16 cellular contexts compared by ENCODE assay signal in genomic region chr16:87274808-87275207, GRCh38. TPM values are rescaled to one million over a fixed set of nuclear protein-coding genes. Genes with fewer than 3 reads are reported as not detected.
A peak's percentile ranks its signal among the peaks of the same experiment; 100 is the strongest.
DNase-seq lines count a peak whose midpoint lies in the region; TF ChIP-seq lines count a peak whose summit lies in the region.
"Had no signal": no experiment of that assay in that cellular context is flagged by ENCODE, and none has a peak within 500 bp of the region (broad histone marks: within the 10 kb centered on the region; RNA-seq: fewer than 3 reads in every experiment).

No MANE protein-coding gene starts in this region.

- DNase-seq in EH (ENCODE audit: low read depth) (peak; percentile 64), SJSA1 (ENCODE audit: low read depth in 1 of 2, low spot score in 2 of 2) (peak; percentile 53 to 61), hepatic stellate cell (ENCODE audit: low spot score) (peak; percentile 71), sigmoid colon (peak; percentile 6), cerebellum (ENCODE audit: low spot score) (no peak), pons (ENCODE audit: low spot score) (no peak), ureter (ENCODE audit: low spot score) (no peak)
- no peak for DNase-seq in activated T-cell treated with anti-CD3 and anti-CD28 coated beads, Interleukin-2, amount 50 U/mL, for 48 hours
- DNase-seq: CD8-positive, alpha-beta T cell; H7; MV-4-11; NCI-H1417 treated with DMSO at 0.1 percent for 48 hours; NCI-H2029; NCI-H2171 treated with DMSO at 0.1 percent for 48 hours; NCI-H524; SIG-M5 had no signal

- no peak overlapping the region for H3K4me3 ChIP-seq in SJSA1
- no peak overlapping the region for H3K4me3 ChIP-seq in sigmoid colon

- H3K36me3 ChIP-seq in SJSA1 (no peaks in the 10 kb centered on the region), sigmoid colon (no peaks in the 10 kb centered on the region)

- 88 to 90% methylated on average over 5 of the region's 5 CpGs for WGBS in sigmoid colon, 2 donors

- no peak for TF ChIP-seq EP300 in sigmoid colon (IDR thresholded peaks at IDR 0.05)

- H3K9me3 ChIP-seq in SJSA1 (replicated peaks): no peaks in the 10 kb centered on the region
- H3K9me3 ChIP-seq in sigmoid colon: no peaks in the 10 kb centered on the region

- no peak for TF ChIP-seq POLR2A in sigmoid colon (IDR thresholded peaks at IDR 0.05)

- intact Hi-C loops in sigmoid colon (cut with DNase I): loop anchor here (10.0 kb wide), 1 partner anchor 210 kb away; no protein-coding TSS in a partner anchor

- TF ChIP-seq CTCF in sigmoid colon (IDR thresholded peaks at IDR 0.05): no peak

- H3K27me3 ChIP-seq in SJSA1 (replicated peaks) (no peaks in the 10 kb centered on the region), sigmoid colon (peaks cover 0 to 40% (median 5%) of the 10 kb centered on the region in 3 donors)

- H3K4me1 ChIP-seq in SJSA1 (replicated peaks) (peaks cover 69% of the 10 kb centered on the region), sigmoid colon (peaks cover 0 to 2% (median 0%) of the 10 kb centered on the region in 4 donors)

- H3K27ac ChIP-seq in SJSA1 (no peak overlapping the region), sigmoid colon (no peak overlapping the region)

RNA-seq across cellular contexts. Expression of gene C16orf95, which starts 42.4 kb away (rescaled TPM):
- total RNA-seq in SJSA1 (2014; rRNA removed; shearing (Covaris generic)): 4.9 and 18.7 TPM in 2 replicates
- total RNA-seq in sigmoid colon (1 to 10 TPM in 2 of 4 donors, under 1 TPM in 1, not detected in 1; 0.36 to 1.9 (median 1.2) TPM), cerebellum (4.4 TPM), ureter (4.2 TPM)
- polyA plus RNA-seq in sigmoid colon: 1 to 10 TPM; 2.5 to 6.6 (median 4.3) TPM

Comparison
In these comparisons a context has a peak if more than half of its experiments do, and no peak if none do; other contexts are left out.
1. DNase-seq: peak in EH (single experiment), SJSA1 (2 of 2), hepatic stellate cell (single experiment) and sigmoid colon (single experiment); none in activated T-cell treated with anti-CD3 and anti-CD28 coated beads, Interleukin-2, amount 50 U/mL, for 48 hours (0 of 2), cerebellum (single experiment), pons (single experiment) and ureter (single experiment).